ENCODE assay signal across 9 cellular contexts in the genomic region with DNA sequence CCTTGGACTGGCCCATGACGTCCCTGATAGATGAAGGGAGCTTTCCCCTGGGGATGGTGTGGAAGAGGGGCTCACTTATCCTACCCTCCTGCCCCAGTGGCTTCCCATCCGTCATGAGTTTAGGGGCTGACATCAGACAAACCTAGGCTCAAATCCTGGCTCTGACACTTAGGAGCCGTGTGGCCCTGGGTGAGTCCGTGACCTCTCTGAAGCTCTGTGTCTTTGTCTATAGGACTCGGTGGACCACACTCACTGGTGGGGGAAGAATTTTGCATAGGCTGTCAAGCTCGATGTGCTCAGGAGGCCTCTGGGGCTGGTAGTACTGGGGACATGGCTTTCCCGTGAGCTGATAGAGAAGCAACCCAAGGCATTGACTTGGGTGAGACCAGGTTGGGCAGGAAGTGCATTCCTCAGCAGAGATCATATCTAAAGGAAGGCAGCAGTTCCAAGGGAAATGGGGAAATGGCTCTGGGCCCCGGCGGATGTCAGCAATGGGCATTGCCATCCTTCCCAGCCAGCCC. TPM values are rescaled to one million over a fixed set of nuclear protein-coding genes. Genes with fewer than 3 reads are reported as not detected.
DNase-seq lines count a peak whose midpoint lies in the region; ATAC-seq lines count a peak whose summit lies in the region.
"Had no signal": no experiment of that assay in that cellular context is flagged by ENCODE, and none has a peak within 500 bp of the region (broad histone marks: within the 10 kb centered on the region; RNA-seq: fewer than 3 reads in every experiment).

No MANE protein-coding gene starts in this region.

- H3K9ac ChIP-seq in mesendoderm (ENCODE audit: low read length): peak overlapping the region; percentile 16

- peaks cover 8% of the 10 kb centered on the region for H3K79me1 ChIP-seq in mesendoderm (ENCODE audit: low read length)

- DNase-seq in EH (ENCODE audit: low read depth): peak; percentile 59
- DNase-seq in activated naive CD8-positive, alpha-beta T cell treated with anti-CD3 and anti-CD28 coated beads, Interleukin-2, amount 10 ng/mL, durations not matched to agents 7 days and 5 days: peak; percentile 44
- DNase-seq in mesendoderm: peak; percentile 69
- no peak for DNase-seq in RPMI8226
- no peak for DNase-seq in NCI-H2171 (lab: John Stamatoyannopoulos, UW)

- peak overlapping the region; percentile 99 for H3K4me3 Mint-ChIP-seq in activated naive CD8-positive, alpha-beta T cell treated with anti-CD3 and anti-CD28 coated beads, Interleukin-2, amount 10 ng/mL, durations not matched to agents 7 days and 5 days

- no peak overlapping the region for H2BK15ac ChIP-seq in mesendoderm (replicated peaks; ENCODE audit: low read depth)

- H3K4me1 ChIP-seq in mesendoderm (ENCODE audit: control insufficient read depth, low read depth, low read length): peaks cover 6% of the 10 kb centered on the region

- H3K36me3 ChIP-seq in mesendoderm (ENCODE audit: control insufficient read depth, insufficient read depth, low read length): no peaks in the 10 kb centered on the region

- no peak overlapping the region for H3K4ac ChIP-seq in mesendoderm (ENCODE audit: low read depth, low read length)

- POLR2A ChIA-PET in activated naive CD8-positive, alpha-beta T cell treated with anti-CD3 and anti-CD28 coated beads, Interleukin-2, amount 10 ng/mL, durations not matched to agents 7 days and 5 days (lab: Charles Lee): interaction anchor here (0.7 to 4.1 kb wide), 20 partner anchors 9 to 183 kb away, joined by 3 to 21 read pairs (median 4); a partner anchor contains a TSS

- no peak overlapping the region for H3K4me2 ChIP-seq in mesendoderm (ENCODE audit: low read length)

- peaks cover 5% of the 10 kb centered on the region for H3K79me2 ChIP-seq in mesendoderm (ENCODE audit: control insufficient read depth, insufficient read depth, low read length)

- peaks cover 12% of the 10 kb centered on the region for H3K36me3 Mint-ChIP-seq in activated naive CD8-positive, alpha-beta T cell treated with anti-CD3 and anti-CD28 coated beads, Interleukin-2, amount 10 ng/mL, durations not matched to agents 7 days and 5 days

- H3K27me3 Mint-ChIP-seq in activated naive CD8-positive, alpha-beta T cell treated with anti-CD3 and anti-CD28 coated beads, Interleukin-2, amount 10 ng/mL, durations not matched to agents 7 days and 5 days: peaks cover 4% of the 10 kb centered on the region

- H3K18ac ChIP-seq in mesendoderm (ENCODE audit: low read length): no peak overlapping the region

- no peaks in the 10 kb centered on the region for H3K9me3 Mint-ChIP-seq in activated naive CD8-positive, alpha-beta T cell treated with anti-CD3 and anti-CD28 coated beads, Interleukin-2, amount 10 ng/mL, durations not matched to agents 7 days and 5 days

- no peak overlapping the region for H3K23ac ChIP-seq in mesendoderm (ENCODE audit: low read length)

- no peak overlapping the region for H3K27ac ChIP-seq in mesendoderm (ENCODE audit: low read depth, low read length)

- ATAC-seq in HG03159 (IDR thresholded peaks at IDR 0.05; ENCODE audit: unreplicated experiment): peak; percentile 11
- ATAC-seq in activated naive CD8-positive, alpha-beta T cell treated with anti-CD3 and anti-CD28 coated beads, Interleukin-2, amount 10 ng/mL, durations not matched to agents 7 days and 5 days (ENCODE audit: low read depth): no peak
- no peak for ATAC-seq in GM21529 (IDR thresholded peaks at IDR 0.05; ENCODE audit: unreplicated experiment)
- no peak for ATAC-seq in activated CD4-positive, CD25-positive, alpha-beta regulatory T cell treated with anti-CD3 and anti-CD28 coated beads, Interleukin-2, amount 50 U/mL, for 24 hours
- ATAC-seq: HCT116 had no signal

- H2BK5ac ChIP-seq in mesendoderm (ENCODE audit: low read length): no peak overlapping the region

- no peaks in the 10 kb centered on the region for H3K27me3 ChIP-seq in mesendoderm (ENCODE audit: insufficient read depth, low read length, poor library complexity)

- no peak overlapping the region for H2AK5ac ChIP-seq in mesendoderm (ENCODE audit: low read length)

- H3K56ac ChIP-seq in mesendoderm (ENCODE audit: low read length): peak overlapping the region; percentile 44

- peaks cover 22% of the 10 kb centered on the region for H3K4me1 Mint-ChIP-seq in activated naive CD8-positive, alpha-beta T cell treated with anti-CD3 and anti-CD28 coated beads, Interleukin-2, amount 10 ng/mL, durations not matched to agents 7 days and 5 days

- no CpG with 5 or more reads among the region's 9 CpGs for WGBS in mesendoderm (ENCODE audit: extremely low coverage, insufficient coverage, low lambda C conversion rate)

- no peak overlapping the region for H4K5ac ChIP-seq in mesendoderm (ENCODE audit: low read length)

- no peak overlapping the region for H3K4me3 ChIP-seq in mesendoderm (ENCODE audit: low read length)

- no peak overlapping the region for H2BK120ac ChIP-seq in mesendoderm (ENCODE audit: low read depth, low read length)

- peak overlapping the region; percentile 100 for H3K27ac Mint-ChIP-seq in activated naive CD8-positive, alpha-beta T cell treated with anti-CD3 and anti-CD28 coated beads, Interleukin-2, amount 10 ng/mL, durations not matched to agents 7 days and 5 days

- H4K8ac ChIP-seq in mesendoderm (ENCODE audit: low read depth, low read length): no peak overlapping the region

RNA-seq across cellular contexts. Expression of a gene that starts 17.4 kb away (rescaled TPM):
- total RNA-seq in activated naive CD8-positive, alpha-beta T cell treated with anti-CD3 and anti-CD28 coated beads, Interleukin-2, amount 10 ng/mL, durations not matched to agents 7 days and 5 days: not detected
- 50.3 TPM for polyA plus RNA-seq in mesendoderm (2013, experiment 1 of 2)
- polyA plus RNA-seq in mesendoderm (2013, experiment 2 of 2): 50.0 TPM

RNA-seq across cellular contexts. Expression of a gene that starts 20.8 kb away (rescaled TPM):
- total RNA-seq in activated naive CD8-positive, alpha-beta T cell treated with anti-CD3 and anti-CD28 coated beads, Interleukin-2, amount 10 ng/mL, durations not matched to agents 7 days and 5 days: 100 to 1,000 TPM; 155 to 156 TPM
- 93.4 TPM for polyA plus RNA-seq in mesendoderm (2013, experiment 1 of 2)
- polyA plus RNA-seq in mesendoderm (2013, experiment 2 of 2): 90.6 TPM

RNA-seq across cellular contexts. Expression of a gene that starts 35.7 kb away (rescaled TPM):
- 10 to 100 TPM; 93.0 to 95.9 TPM for total RNA-seq in activated naive CD8-positive, alpha-beta T cell treated with anti-CD3 and anti-CD28 coated beads, Interleukin-2, amount 10 ng/mL, durations not matched to agents 7 days and 5 days
- 0.93 TPM for polyA plus RNA-seq in mesendoderm (2013, experiment 1 of 2)
- 1.1 TPM for polyA plus RNA-seq in mesendoderm (2013, experiment 2 of 2)

RNA-seq across cellular contexts. Expression of a gene that starts 38.7 kb away (rescaled TPM):
- 10 to 100 TPM; 76.2 to 85.4 TPM for total RNA-seq in activated naive CD8-positive, alpha-beta T cell treated with anti-CD3 and anti-CD28 coated beads, Interleukin-2, amount 10 ng/mL, durations not matched to agents 7 days and 5 days
- 32.6 TPM for polyA plus RNA-seq in mesendoderm (2013, experiment 1 of 2)
- 31.2 TPM for polyA plus RNA-seq in mesendoderm (2013, experiment 2 of 2)

RNA-seq across cellular contexts. Expression of a gene that starts 49.6 kb away (rescaled TPM):
- 100 to 1,000 TPM; 344 to 354 TPM for total RNA-seq in activated naive CD8-positive, alpha-beta T cell treated with anti-CD3 and anti-CD28 coated beads, Interleukin-2, amount 10 ng/mL, durations not matched to agents 7 days and 5 days
- polyA plus RNA-seq in mesendoderm (2013, experiment 1 of 2): 413 TPM
- polyA plus RNA-seq in mesendoderm (2013, experiment 2 of 2): 408 TPM

Comparison
In these comparisons a context has a peak if more than half of its experiments do, and no peak if none do; other contexts are left out.
1. DNase-seq: peak in EH (single experiment), activated naive CD8-positive, alpha-beta T cell treated with anti-CD3 and anti-CD28 coated beads, Interleukin-2, amount 10 ng/mL, durations not matched to agents 7 days and 5 days (single experiment) and mesendoderm (single experiment); none in RPMI8226 (single experiment) and NCI-H2171 (single experiment).